11 cellular contexts compared by ENCODE assay signal in genomic region chr5:144390133-144390532, GRCh38.
DNase-seq lines count a peak whose midpoint lies in the region; ATAC-seq, FAIRE-seq and TF ChIP-seq lines count a peak whose summit lies in the region.
"Had no signal": no experiment of that assay in that cellular context is flagged by ENCODE, and none has a peak within 500 bp of the region (broad histone marks: within the 10 kb centered on the region; RNA-seq: fewer than 3 reads in every experiment).

No MANE protein-coding gene starts in this region.

- no peak for FAIRE-seq in pancreas (lab: Jason Lieb, UNC)
- FAIRE-seq: GM12892, TTC549 had no signal

- no peaks in the 10 kb centered on the region for H3K9me3 Mint-ChIP-seq in endothelial cell (ENCODE audit: unreplicated experiment)
- no peaks in the 10 kb centered on the region for H3K9me3 Mint-ChIP-seq in activated CD4-positive, alpha-beta T cell treated with anti-CD3 and anti-CD28 coated beads, Interleukin-2, amount 10 ng/mL, durations not matched to agents 24 days and 14 days

- no peak overlapping the region for H3K4me3 Mint-ChIP-seq in endothelial cell (ENCODE audit: unreplicated experiment)
- H3K4me3 Mint-ChIP-seq in activated CD4-positive, alpha-beta T cell treated with anti-CD3 and anti-CD28 coated beads, Interleukin-2, amount 10 ng/mL, durations not matched to agents 24 days and 14 days = no peak overlapping the region

- no peak overlapping the region for H3K27ac Mint-ChIP-seq in endothelial cell (ENCODE audit: unreplicated experiment)
- no peak overlapping the region for H3K27ac Mint-ChIP-seq in activated CD4-positive, alpha-beta T cell treated with anti-CD3 and anti-CD28 coated beads, Interleukin-2, amount 10 ng/mL, durations not matched to agents 24 days and 14 days

- peak; percentile 9 for DNase-seq in ELF-1 (ENCODE audit: low read depth, low spot score)
- peak; percentile 76 for DNase-seq in NCI-H69 (lab: John Stamatoyannopoulos, UW)
- no peak for DNase-seq in endothelial cell (ENCODE audit: low spot score)
- peak in 1 of 6 donors; percentile 20 for DNase-seq in pancreas
- no peak for DNase-seq in activated CD4-positive, alpha-beta T cell treated with anti-CD3 and anti-CD28 coated beads, Interleukin-2, amount 10 ng/mL, durations not matched to agents 24 days and 14 days
- no peak for DNase-seq in activated gamma-delta T cell treated with Interleukin-2 at 50 U/mL for 16 hours
- DNase-seq in heart left ventricle = no peak
- DNase-seq in activated CD8-positive, alpha-beta memory T cell treated with anti-CD3 and anti-CD28 coated beads, Interleukin-2, amount 50 U/mL, for 4 hours = no peak
- DNase-seq: NCI-H524 had no signal

- H3K27ac ChIP-seq in pancreas (peak overlapping the region in 1 of 4 donors; percentile 14), heart left ventricle (no peak overlapping the region)

- no peaks in the 10 kb centered on the region for H3K9me3 ChIP-seq in pancreas
- H3K9me3 ChIP-seq in heart left ventricle = no peaks in the 10 kb centered on the region

- TF ChIP-seq CTCF in endothelial cell (IDR thresholded peaks at IDR 0.05; ENCODE audit: unreplicated experiment) = peak; percentile 49
- TF ChIP-seq CTCF in pancreas (IDR thresholded peaks at IDR 0.05) = peak in 3 of 4 donors; percentile 11 to 21 (median 17)
- TF ChIP-seq CTCF in heart left ventricle (IDR thresholded peaks at IDR 0.05) = peak in 1 of 12 donors; percentile 24

- 7 to 11% methylated on average over 1 of the region's 1 CpG for WGBS in pancreas, 2 donors
- WGBS in heart left ventricle, 4 donors = 4 to 19% (median 8%) methylated on average over 1 of the region's 1 CpG

- ATAC-seq in pancreas = peak; percentile 56 to 77 (median 75)
- ATAC-seq in heart left ventricle = no peak

- peaks cover 10 to 38% (median 22%) of the 10 kb centered on the region in 3 donors for H3K4me1 ChIP-seq in pancreas
- no peaks in the 10 kb centered on the region for H3K4me1 ChIP-seq in heart left ventricle

- H3K4me1 Mint-ChIP-seq in endothelial cell (ENCODE audit: unreplicated experiment) = no peaks in the 10 kb centered on the region
- no peaks in the 10 kb centered on the region for H3K4me1 Mint-ChIP-seq in activated CD4-positive, alpha-beta T cell treated with anti-CD3 and anti-CD28 coated beads, Interleukin-2, amount 10 ng/mL, durations not matched to agents 24 days and 14 days

- no peaks in the 10 kb centered on the region for H3K36me3 Mint-ChIP-seq in endothelial cell (ENCODE audit: low read depth, unreplicated experiment)
- H3K36me3 Mint-ChIP-seq in activated CD4-positive, alpha-beta T cell treated with anti-CD3 and anti-CD28 coated beads, Interleukin-2, amount 10 ng/mL, durations not matched to agents 24 days and 14 days (ENCODE audit: low read depth) = no peaks in the 10 kb centered on the region

- H3K27me3 ChIP-seq in pancreas (no peaks in the 10 kb centered on the region), heart left ventricle (no peaks in the 10 kb centered on the region)

- TF ChIP-seq POLR2A in heart left ventricle (IDR thresholded peaks at IDR 0.05) = no peak

- H3K4me3 ChIP-seq in pancreas (no peak overlapping the region), heart left ventricle (no peak overlapping the region)

- H3K36me3 ChIP-seq in pancreas (no peaks in the 10 kb centered on the region), heart left ventricle (no peaks in the 10 kb centered on the region)

- no peaks in the 10 kb centered on the region for H3K27me3 Mint-ChIP-seq in endothelial cell (ENCODE audit: unreplicated experiment)
- no peaks in the 10 kb centered on the region for H3K27me3 Mint-ChIP-seq in activated CD4-positive, alpha-beta T cell treated with anti-CD3 and anti-CD28 coated beads, Interleukin-2, amount 10 ng/mL, durations not matched to agents 24 days and 14 days

- intact Hi-C loops in pancreas (cut with DNase I) (no loop called here), heart left ventricle (cut with DNase I) (loop anchor here in 1 of 10 donors (10.0 kb wide), 1 partner anchor 185 kb away; no protein-coding TSS in a partner anchor)
- intact Hi-C loops in activated CD4-positive, alpha-beta T cell treated with anti-CD3 and anti-CD28 coated beads, Interleukin-2, amount 10 ng/mL, durations not matched to agents 24 days and 14 days (cut with micrococcal nuclease) = no loop called here

Comparison
In these comparisons a context has a peak if more than half of its experiments do, and no peak if none do; other contexts are left out.
1. DNase-seq: peak in ELF-1 (single experiment) and NCI-H69 (single experiment); none in endothelial cell (single experiment), activated CD4-positive, alpha-beta T cell treated with anti-CD3 and anti-CD28 coated beads, Interleukin-2, amount 10 ng/mL, durations not matched to agents 24 days and 14 days (single experiment), activated gamma-delta T cell treated with Interleukin-2 at 50 U/mL for 16 hours (single experiment), heart left ventricle (0 of 5) and activated CD8-positive, alpha-beta memory T cell treated with anti-CD3 and anti-CD28 coated beads, Interleukin-2, amount 50 U/mL, for 4 hours (single experiment).
2. ATAC-seq: peak in pancreas (4 of 4); none in heart left ventricle (0 of 4).